ENCODE assay signal across 8 cellular contexts in genomic region chr10:6114758-6115410, GRCh38. TPM values are rescaled to one million over a fixed set of nuclear protein-coding genes. Genes with fewer than 3 reads are reported as not detected.
DNase-seq lines count a peak whose midpoint lies in the region; ATAC-seq and TF ChIP-seq lines count a peak whose summit lies in the region.

No MANE protein-coding gene starts in this region.

- no peaks in the 10 kb centered on the region for H3K27me3 ChIP-seq in MM.1S (replicated peaks; ENCODE audit: insufficient read depth, low read length)

- H2AFZ ChIP-seq in MM.1S (ENCODE audit: low read length) = no peak overlapping the region

- no peak overlapping the region for H3K4me3 ChIP-seq in fibroblast of villous mesenchyme (ENCODE audit: low read depth, low read length)
- H3K4me3 ChIP-seq in MM.1S (ENCODE audit: low read length) = no peak overlapping the region

- no peak overlapping the region for H3K4me3 Mint-ChIP-seq in activated CD4-positive, alpha-beta T cell treated with anti-CD3 and anti-CD28 coated beads, Interleukin-2, amount 10 ng/mL, durations not matched to agents 24 days and 14 days
- no peak overlapping the region for H3K4me3 Mint-ChIP-seq in activated CD8-positive, alpha-beta T cell treated with anti-CD3 and anti-CD28 coated beads for 36 hours
- no peak overlapping the region for H3K4me3 Mint-ChIP-seq in stimulated activated naive B cell treated with anti-CD40 and anti-IgM and Interleukin-4, amounts not matched to agents 10 μg/mL and 1 μg/mL and 100 μg/mL, for 72 hours

- CTCF ChIA-PET in activated CD8-positive, alpha-beta T cell treated with anti-CD3 and anti-CD28 coated beads for 36 hours (lab: Charles Lee) = interaction anchor here (1.1 kb wide), 1 partner anchor 286 kb away, joined by 3 read pairs; no protein-coding TSS in a partner anchor

- no peaks in the 10 kb centered on the region for H3K27me3 Mint-ChIP-seq in activated CD4-positive, alpha-beta T cell treated with anti-CD3 and anti-CD28 coated beads, Interleukin-2, amount 10 ng/mL, durations not matched to agents 24 days and 14 days
- no peaks in the 10 kb centered on the region for H3K27me3 Mint-ChIP-seq in activated CD8-positive, alpha-beta T cell treated with anti-CD3 and anti-CD28 coated beads for 36 hours
- no peaks in the 10 kb centered on the region for H3K27me3 Mint-ChIP-seq in stimulated activated naive B cell treated with anti-CD40 and anti-IgM and Interleukin-4, amounts not matched to agents 10 μg/mL and 1 μg/mL and 100 μg/mL, for 72 hours

- peaks cover 16% of the 10 kb centered on the region for H3K79me2 ChIP-seq in MM.1S (ENCODE audit: low read length)

- no peak for ATAC-seq in activated CD8-positive, alpha-beta T cell treated with anti-CD3 and anti-CD28 coated beads for 36 hours
- ATAC-seq in stimulated activated naive B cell treated with anti-CD40 and anti-IgM and Interleukin-4, amounts not matched to agents 10 μg/mL and 1 μg/mL and 100 μg/mL, for 72 hours (replicated peaks) = peak in 1 of 2 donors; percentile 56

- H3K27ac ChIP-seq in MM.1S (ENCODE audit: low read length) = no peak overlapping the region

- H3K4me1 ChIP-seq in MM.1S (ENCODE audit: low read length) = no peaks in the 10 kb centered on the region

- H4K20me1 ChIP-seq in MM.1S (ENCODE audit: insufficient read depth, low read length) = no peaks in the 10 kb centered on the region

- H3K4me2 ChIP-seq in MM.1S (ENCODE audit: low read depth, low read length) = no peak overlapping the region

- TF ChIP-seq CTCF in activated CD8-positive, alpha-beta T cell treated with anti-CD3 and anti-CD28 coated beads for 36 hours (IDR thresholded peaks at IDR 0.05) = no peak
- TF ChIP-seq CTCF in fibroblast of villous mesenchyme (IDR thresholded peaks at IDR 0.05; ENCODE audit: insufficient read depth, low read depth, low read length) (no peak), MM.1S (IDR thresholded peaks at IDR 0.05; ENCODE audit: low read length) (no peak)

- H3K36me3 Mint-ChIP-seq in activated CD4-positive, alpha-beta T cell treated with anti-CD3 and anti-CD28 coated beads, Interleukin-2, amount 10 ng/mL, durations not matched to agents 24 days and 14 days (ENCODE audit: low read depth) = peaks cover 62% of the 10 kb centered on the region
- peaks cover 55% of the 10 kb centered on the region for H3K36me3 Mint-ChIP-seq in activated CD8-positive, alpha-beta T cell treated with anti-CD3 and anti-CD28 coated beads for 36 hours (ENCODE audit: low read depth)
- H3K36me3 Mint-ChIP-seq in stimulated activated naive B cell treated with anti-CD40 and anti-IgM and Interleukin-4, amounts not matched to agents 10 μg/mL and 1 μg/mL and 100 μg/mL, for 72 hours = peaks cover 41 to 58% of the 10 kb centered on the region in 2 donors

- peak overlapping the region; percentile 56 for H3K27ac Mint-ChIP-seq in activated CD4-positive, alpha-beta T cell treated with anti-CD3 and anti-CD28 coated beads, Interleukin-2, amount 10 ng/mL, durations not matched to agents 24 days and 14 days
- H3K27ac Mint-ChIP-seq in activated CD8-positive, alpha-beta T cell treated with anti-CD3 and anti-CD28 coated beads for 36 hours = peak overlapping the region; percentile 43
- peak overlapping the region; percentile 32 for H3K27ac Mint-ChIP-seq in stimulated activated naive B cell treated with anti-CD40 and anti-IgM and Interleukin-4, amounts not matched to agents 10 μg/mL and 1 μg/mL and 100 μg/mL, for 72 hours

- no peaks in the 10 kb centered on the region for H3F3A ChIP-seq in MM.1S (ENCODE audit: insufficient read depth, low read length)

- intact Hi-C loops in activated CD4-positive, alpha-beta T cell treated with anti-CD3 and anti-CD28 coated beads, Interleukin-2, amount 10 ng/mL, durations not matched to agents 24 days and 14 days (cut with micrococcal nuclease) = no loop called here
- intact Hi-C loops in activated CD8-positive, alpha-beta T cell treated with anti-CD3 and anti-CD28 coated beads for 36 hours (cut with micrococcal nuclease) = no loop called here

- no peaks in the 10 kb centered on the region for H3K9me2 ChIP-seq in MM.1S (replicated peaks; ENCODE audit: insufficient read depth, low read length)

- POLR2A ChIA-PET in activated CD8-positive, alpha-beta T cell treated with anti-CD3 and anti-CD28 coated beads for 36 hours (lab: Charles Lee) = no interaction called here

- no peaks in the 10 kb centered on the region for H3K9me3 ChIP-seq in MM.1S (replicated peaks; ENCODE audit: insufficient read depth, low read length)

- no peak overlapping the region for H3K9ac ChIP-seq in MM.1S (ENCODE audit: low read length)

- H3K36me3 ChIP-seq in MM.1S (replicated peaks; ENCODE audit: insufficient read depth, low read length) = peaks cover 16% of the 10 kb centered on the region

- H3K9me3 Mint-ChIP-seq in activated CD4-positive, alpha-beta T cell treated with anti-CD3 and anti-CD28 coated beads, Interleukin-2, amount 10 ng/mL, durations not matched to agents 24 days and 14 days = no peaks in the 10 kb centered on the region
- no peaks in the 10 kb centered on the region for H3K9me3 Mint-ChIP-seq in activated CD8-positive, alpha-beta T cell treated with anti-CD3 and anti-CD28 coated beads for 36 hours
- no peaks in the 10 kb centered on the region for H3K9me3 Mint-ChIP-seq in stimulated activated naive B cell treated with anti-CD40 and anti-IgM and Interleukin-4, amounts not matched to agents 10 μg/mL and 1 μg/mL and 100 μg/mL, for 72 hours

- no peak for DNase-seq in activated CD4-positive, alpha-beta T cell treated with anti-CD3 and anti-CD28 coated beads, Interleukin-2, amount 10 ng/mL, durations not matched to agents 24 days and 14 days
- DNase-seq in activated CD4-positive, alpha-beta T cell treated with anti-CD3 and anti-CD28 coated beads for 48 hours = no peak
- no peak for DNase-seq in activated CD8-positive, alpha-beta T cell treated with anti-CD3 and anti-CD28 coated beads for 36 hours
- DNase-seq in fibroblast of villous mesenchyme (ENCODE audit: low read depth) (peak; percentile 78), NCI-H146 treated with DMSO at 0.1 percent for 48 hours (lab: John Stamatoyannopoulos, UW; ENCODE audit: unreplicated experiment) (no peak), OCI-M2 (lab: John Stamatoyannopoulos, UW; ENCODE audit: unreplicated experiment) (no peak), MM.1S (no peak)
- DNase-seq in stimulated activated naive B cell treated with anti-CD40 and anti-IgM and Interleukin-4, amounts not matched to agents 10 μg/mL and 1 μg/mL and 100 μg/mL, for 72 hours = no peak

- H3K4me1 Mint-ChIP-seq in activated CD4-positive, alpha-beta T cell treated with anti-CD3 and anti-CD28 coated beads, Interleukin-2, amount 10 ng/mL, durations not matched to agents 24 days and 14 days = peaks cover 23% of the 10 kb centered on the region
- peaks cover 23% of the 10 kb centered on the region for H3K4me1 Mint-ChIP-seq in activated CD8-positive, alpha-beta T cell treated with anti-CD3 and anti-CD28 coated beads for 36 hours (ENCODE audit: low read depth)
- H3K4me1 Mint-ChIP-seq in stimulated activated naive B cell treated with anti-CD40 and anti-IgM and Interleukin-4, amounts not matched to agents 10 μg/mL and 1 μg/mL and 100 μg/mL, for 72 hours = peaks cover 6% of the 10 kb centered on the region in 2 donors

RNA-seq across cellular contexts. Expression of gene RBM17, which starts 26.1 kb away (rescaled TPM):
- total RNA-seq in activated CD4-positive, alpha-beta T cell treated with anti-CD3 and anti-CD28 coated beads, Interleukin-2, amount 10 ng/mL, durations not matched to agents 24 days and 14 days = 258 and 262 TPM in 2 replicates
- total RNA-seq in activated CD8-positive, alpha-beta T cell treated with anti-CD3 and anti-CD28 coated beads for 36 hours = 100 to 1,000 TPM; 284 to 285 TPM
- 29.6 and 47.5 TPM in 2 replicates for total RNA-seq in fibroblast of villous mesenchyme

RNA-seq across cellular contexts. Expression of gene IL2RA, which starts 52.7 kb away (rescaled TPM):
- total RNA-seq in activated CD4-positive, alpha-beta T cell treated with anti-CD3 and anti-CD28 coated beads, Interleukin-2, amount 10 ng/mL, durations not matched to agents 24 days and 14 days = 965 and 989 TPM in 2 replicates
- 100 to 1,000 TPM; 868 to 874 TPM for total RNA-seq in activated CD8-positive, alpha-beta T cell treated with anti-CD3 and anti-CD28 coated beads for 36 hours
- total RNA-seq in fibroblast of villous mesenchyme = under 0.01 TPM in 1 of 2 replicates, not detected in the other

Comparison
In these comparisons a context has a peak if more than half of its experiments do, and no peak if none do; other contexts are left out.
1. RNA of gene IL2RA, which starts 52.7 kb away (total RNA-seq): 965 to 989 TPM in activated CD4-positive, alpha-beta T cell treated with anti-CD3 and anti-CD28 coated beads, Interleukin-2, amount 10 ng/mL, durations not matched to agents 24 days and 14 days and 868 to 874 TPM in activated CD8-positive, alpha-beta T cell treated with anti-CD3 and anti-CD28 coated beads for 36 hours; under 0.01 TPM in fibroblast of villous mesenchyme; every median in the first group is over 100 times any median in the second.
2. Peak in every context shown above with its lines, with median percentiles within 50 percentile points of each other: H3K27ac Mint-ChIP-seq.